ENCODE assay signal across 34 cellular contexts in genomic region chr6:145891565-145891964, GRCh38.
A peak's percentile ranks its signal among the peaks of the same experiment; 100 is the strongest.
DNase-seq lines count a peak whose midpoint lies in the region; ATAC-seq, FAIRE-seq and TF ChIP-seq lines count a peak whose summit lies in the region.
"Had no signal": no experiment of that assay in that cellular context is flagged by ENCODE, and none has a peak within 500 bp of the region (broad histone marks: within the 10 kb centered on the region; RNA-seq: fewer than 3 reads in every experiment).

No MANE protein-coding gene starts in this region.

- no peak for TF ChIP-seq POLR2A in HepG2 (IDR thresholded peaks at IDR 0.05; ENCODE audit: insufficient read depth in 1 of 2, low read depth in 2 of 2, low read length in 2 of 2)
- TF ChIP-seq POLR2A in uterus (IDR thresholded peaks at IDR 0.05) = no peak

- H3K27me3 ChIP-seq in liver (ENCODE audit: control insufficient read depth in 4 of 4, insufficient read depth in 4 of 4, low read length in 3 of 4) (no peaks in the 10 kb centered on the region), HepG2 (ENCODE audit: control insufficient read depth in 1 of 2, insufficient read depth in 2 of 2, low read length in 2 of 2) (no peaks in the 10 kb centered on the region), smooth muscle cell (ENCODE audit: low read depth) (no peaks in the 10 kb centered on the region), uterus (no peaks in the 10 kb centered on the region)
- H3K27me3 ChIP-seq: pancreas, stomach, vagina had no signal

- DNase-seq in HepG2 (ENCODE audit: low spot score) (no peak), astrocyte of the spinal cord (ENCODE audit: low read depth, low spot score) (peak; percentile 16), foreskin fibroblast (peak; percentile 26 to 32), smooth muscle cell (lab: John Stamatoyannopoulos, UW; ENCODE audit: unreplicated experiment) (no peak), HPDE6-E6E7 (ENCODE audit: extremely low spot score) (no peak), uterus (no peak), NCI-H510A (lab: John Stamatoyannopoulos, UW) (no peak)
- DNase-seq: activated CD4-positive, alpha-beta T cell treated with anti-CD3 and anti-CD28 coated beads, Interleukin-2, amount 10 ng/mL, durations not matched to agents 24 days and 14 days; activated effector memory CD4-positive, alpha-beta T cell treated with anti-CD3 and anti-CD28 coated beads, Interleukin-2, amount 50 U/mL, for 16 hours; activated naive CD8-positive, alpha-beta T cell treated with anti-CD3 and anti-CD28 coated beads for 36 hours; activated T-cell treated with anti-CD3 and anti-CD28 coated beads, Interleukin-2, amount 50 U/mL, for 24 hours; CD4-positive, alpha-beta memory T cell; DMS 273 treated with DMSO at 0.1 percent for 48 hours; hypothalamus; left cardiac atrium; NCI-H146; NCI-H2107; NCI-H748 treated with DMSO at 0.1 percent for 48 hours; pancreas; right cardiac atrium; SHP77 treated with DMSO at 0.1 percent for 48 hours; stimulated activated CD4-positive, alpha-beta T cell treated with anti-CD3 and anti-CD28 coated beads, Interleukin-12 subunit alpha, Interleukin-12 subunit beta, amount 100 ng/mL, for 4 hours; stimulated activated CD4-positive, alpha-beta T cell treated with anti-CD3 and anti-CD28 coated beads, Interleukin-2, amount 100 ng/mL, for 48 hours; stomach; T1000 had no signal

- H3F3A ChIP-seq in smooth muscle cell (ENCODE audit: low read depth) = no peaks in the 10 kb centered on the region

- 56% methylated on average over 3 of the region's 3 CpGs for WGBS in liver
- WGBS in HepG2 (ENCODE audit: low lambda C conversion rate) = 52% methylated on average over 3 of the region's 3 CpGs
- WGBS in smooth muscle cell (ENCODE audit: low lambda C conversion rate) = 93% methylated on average over 3 of the region's 3 CpGs

- no peaks in the 10 kb centered on the region for H3K9me3 ChIP-seq in liver (ENCODE audit: control insufficient read depth in 4 of 4, low read length in 3 of 4)
- H3K9me3 ChIP-seq in HepG2 (ENCODE audit: low read length) = no peaks in the 10 kb centered on the region
- H3K9me3 ChIP-seq in smooth muscle cell (replicated peaks; ENCODE audit: low read depth) = no peaks in the 10 kb centered on the region
- H3K9me3 ChIP-seq in uterus = no peaks in the 10 kb centered on the region
- H3K9me3 ChIP-seq: pancreas, stomach, vagina had no signal

- TF ChIP-seq EP300 in HepG2 (IDR thresholded peaks at IDR 0.05; ENCODE audit: low read depth in 2 of 2, low read length in 2 of 2) (no peak), HepG2 (CRISPR knock-in tag; IDR thresholded peaks at IDR 0.05; ENCODE audit: borderline replicate concordance) (no peak)

- no peak overlapping the region for H3K4me3 ChIP-seq in liver (ENCODE audit: low read depth in 1 of 3, low read length in 3 of 3)
- no peak overlapping the region for H3K4me3 ChIP-seq in HepG2 (replicated peaks in 1 of 3; ENCODE audit: insufficient read depth in 1 of 3, low read depth in 2 of 3, low read length in 3 of 3)
- no peak overlapping the region for H3K4me3 ChIP-seq in astrocyte of the spinal cord (ENCODE audit: low read depth, low read length)
- no peak overlapping the region for H3K4me3 ChIP-seq in foreskin fibroblast (ENCODE audit: low read depth in 1 of 2, low read length in 2 of 2)
- no peak overlapping the region for H3K4me3 ChIP-seq in smooth muscle cell
- H3K4me3 ChIP-seq in uterus = no peak overlapping the region
- H3K4me3 ChIP-seq: GM12878, pancreas, stomach, vagina had no signal

- CTCF ChIA-PET in HepG2 (lab: Yijun Ruan, JAX; ENCODE audit: low intra/inter-chr PET ratio, low total read pairs) = no interaction called here

- H3K79me2 ChIP-seq in HepG2 (ENCODE audit: insufficient read depth, low read length) = no peaks in the 10 kb centered on the region
- no peaks in the 10 kb centered on the region for H3K79me2 ChIP-seq in smooth muscle cell (ENCODE audit: low read depth)

- no TSS peak for BruUV-seq in HepG2 (replicated peaks; lab: Mats Ljungman, UMichigan)

- H4K20me1 ChIP-seq in HepG2 (ENCODE audit: insufficient read depth, low read length) (no peaks in the 10 kb centered on the region), smooth muscle cell (ENCODE audit: low read depth) (no peaks in the 10 kb centered on the region)

- H2AFZ ChIP-seq in HepG2 (ENCODE audit: low read length) = no peak overlapping the region
- H2AFZ ChIP-seq in smooth muscle cell (ENCODE audit: low read depth) = no peak overlapping the region

- TF ChIP-seq CTCF in liver (IDR thresholded peaks at IDR 0.05; ENCODE audit: low read depth, low read length, missing input control) (no peak), HepG2 (CRISPR knock-in tag; IDR thresholded peaks at IDR 0.05) (no peak), astrocyte of the spinal cord (IDR thresholded peaks at IDR 0.05; ENCODE audit: low read depth, low read length) (no peak), foreskin fibroblast (IDR thresholded peaks at IDR 0.05; ENCODE audit: low read depth, low read length) (no peak), smooth muscle cell (IDR thresholded peaks at IDR 0.05; ENCODE audit: borderline replicate concordance, insufficient read depth, poor library complexity, severe bottlenecking) (no peak), uterus (IDR thresholded peaks at IDR 0.05) (no peak)

- H3K4me1 ChIP-seq in liver (ENCODE audit: control insufficient read depth in 4 of 4, insufficient read depth in 4 of 4, low read length in 3 of 4) = peaks cover 0 to 6% (median under 1%) of the 10 kb centered on the region in 4 donors
- peaks cover 21% of the 10 kb centered on the region for H3K4me1 ChIP-seq in HepG2 (ENCODE audit: insufficient read depth, low read length)
- no peaks in the 10 kb centered on the region for H3K4me1 ChIP-seq in smooth muscle cell (ENCODE audit: low read depth)
- H3K4me1 ChIP-seq in uterus = no peaks in the 10 kb centered on the region
- H3K4me1 ChIP-seq: pancreas, vagina had no signal

- no peak for TF ChIP-seq RAD21 in liver (IDR thresholded peaks at IDR 0.05)
- no peak for TF ChIP-seq RAD21 in HepG2 (CRISPR knock-in tag; IDR thresholded peaks at IDR 0.05)

- no peak overlapping the region for H3K9ac ChIP-seq in liver (ENCODE audit: low read depth in 1 of 2, low read length in 2 of 2)
- H3K9ac ChIP-seq in HepG2 (ENCODE audit: insufficient read depth, low read depth, low read length) = no peak overlapping the region
- no peak overlapping the region for H3K9ac ChIP-seq in smooth muscle cell (ENCODE audit: low read depth)

- H3K27ac ChIP-seq in liver (ENCODE audit: low read depth in 1 of 2, low read length in 2 of 2) = no peak overlapping the region
- no peak overlapping the region for H3K27ac ChIP-seq in HepG2 (ENCODE audit: extremely low read length, insufficient read depth, low read length)
- H3K27ac ChIP-seq in smooth muscle cell (ENCODE audit: low read depth) = peak overlapping the region; percentile 34
- no peak overlapping the region for H3K27ac ChIP-seq in uterus
- H3K27ac ChIP-seq: HL-60, pancreas, stomach, vagina had no signal

- H3K36me3 ChIP-seq in liver (ENCODE audit: control insufficient read depth in 4 of 4, insufficient read depth in 3 of 4, low read depth in 1 of 4, low read length in 3 of 4) (peaks cover 6 to 21% (median 7%) of the 10 kb centered on the region in 4 donors), HepG2 (replicated peaks in 1 of 2; ENCODE audit: control insufficient read depth in 1 of 2, insufficient read depth in 2 of 2, low read length in 2 of 2) (peaks cover 1 to 27% of the 10 kb centered on the region in 2 experiments; a peak in 3 of 5 replicates), smooth muscle cell (ENCODE audit: low read depth) (peaks cover 4% of the 10 kb centered on the region), uterus (no peaks in the 10 kb centered on the region)

- intact Hi-C loops in HepG2 (cut with micrococcal nuclease; ENCODE audit: unreplicated experiment) (loop anchor here (5.0 kb wide), 1 partner anchor 79 kb away; the partner anchor contains the start of gene FBXO30), uterus (cut with DNase I; ENCODE audit: low total_unique reads) (no loop called here)

- no peak for FAIRE-seq in HepG2 (lab: Jason Lieb, UNC)
- FAIRE-seq: GM12878, GM19239, H1, pancreas, RCC 7860 had no signal

- H3K4me2 ChIP-seq in HepG2 (ENCODE audit: low read depth, low read length) = no peak overlapping the region
- no peak overlapping the region for H3K4me2 ChIP-seq in smooth muscle cell

- ATAC-seq in HepG2 = no peak; the same call in 2 of the 3 replicates
- ATAC-seq: esophagus mucosa, GM12878, left cardiac atrium, pancreas, right cardiac atrium, WTC11 had no signal

- POLR2A ChIA-PET in HepG2 (lab: Yijun Ruan, JAX) = no interaction called here

- in situ Hi-C loops in HepG2 (cut with HindIII; ENCODE audit: extremely low pct_ligation_motif_present, low pct_unique_long_range_greater_than_20kb) = no loop called here
- in situ Hi-C loops in astrocyte of the spinal cord (cut with HindIII; ENCODE audit: low sequenced_read_pairs) = no loop called here

TF ChIP-seq in HepG2, 621 proteins besides CTCF, POLR2A, EP300 and RAD21 (continues in another document):
- TF ChIP-seq ZNF510 (CRISPR knock-in tag; IDR thresholded peaks at IDR 0.05; ENCODE audit: low read depth) = no peak
- TF ChIP-seq CREB1 (IDR thresholded peaks at IDR 0.05) = no peak
- no peak for TF ChIP-seq CREB1 (CRISPR knock-in tag; IDR thresholded peaks at IDR 0.05)
- no peak for TF ChIP-seq SP140L (CRISPR knock-in tag; IDR thresholded peaks at IDR 0.05; ENCODE audit: borderline replicate concordance)
- TF ChIP-seq AKAP8 (CRISPR knock-in tag; IDR thresholded peaks at IDR 0.05) = no peak
- no peak for TF ChIP-seq RFX1 (IDR thresholded peaks at IDR 0.05)
- no peak for TF ChIP-seq ZIK1 (CRISPR knock-in tag; IDR thresholded peaks at IDR 0.05; ENCODE audit: borderline replicate concordance, low read depth)
- no peak for TF ChIP-seq SSRP1 (CRISPR knock-in tag; IDR thresholded peaks at IDR 0.05)
- TF ChIP-seq HDAC6 (IDR thresholded peaks at IDR 0.05; ENCODE audit: low read depth, low read length) = no peak

Comparison
In these comparisons a context has a peak if more than half of its experiments do, and no peak if none do; other contexts are left out.
1. DNase-seq: peak in astrocyte of the spinal cord (single experiment) and foreskin fibroblast (2 of 2); none in HepG2 (single experiment), smooth muscle cell (single experiment), HPDE6-E6E7 (single experiment), uterus (0 of 2) and NCI-H510A (single experiment).